ENCODE assay signal across 25 cellular contexts in the genomic region with DNA sequence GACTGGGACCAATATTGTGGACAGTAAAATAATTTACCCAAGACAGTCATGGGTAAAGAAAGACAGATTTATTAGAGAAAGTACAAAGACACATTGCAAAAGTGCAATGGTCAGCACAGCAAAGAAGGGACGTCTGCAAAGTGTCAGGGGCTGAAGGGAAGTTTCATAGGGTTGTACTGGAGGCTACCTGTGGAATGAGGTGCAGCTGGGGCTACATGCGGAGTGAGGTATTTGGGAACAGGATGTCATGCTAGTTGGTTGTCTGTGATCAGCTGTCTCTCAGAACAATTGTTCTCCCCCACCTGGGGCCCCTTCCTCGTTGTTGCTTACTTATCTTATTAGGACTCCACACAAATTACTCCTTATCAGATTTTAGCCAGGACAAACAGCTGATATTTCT. TPM values are rescaled to one million over a fixed set of nuclear protein-coding genes. Genes with fewer than 3 reads are reported as not detected.
"Had no signal": no experiment of that assay in that cellular context is flagged by ENCODE, and none has a peak within 500 bp of the region (broad histone marks: within the 10 kb centered on the region; RNA-seq: fewer than 3 reads in every experiment).

No MANE protein-coding gene starts in this region.

- H3K27ac Mint-ChIP-seq: activated B cell treated with CpG ODN at 0.5 μM for 24 hours; activated CD4-positive, alpha-beta memory T cell treated with anti-CD3 and anti-CD28 coated beads, Interleukin-2, amount 10 ng/mL, durations not matched to agents 7 days and 5 days; activated CD4-positive, alpha-beta T cell treated with anti-CD3 and anti-CD28 coated beads, Interleukin-2, amount 10 ng/mL, durations not matched to agents 7 days and 5 days; activated naive CD8-positive, alpha-beta T cell treated with anti-CD3 and anti-CD28 coated beads, Interleukin-2, amount 10 ng/mL, durations not matched to agents 7 days and 5 days; T-helper 17 cell had no signal

- H3K27me3 Mint-ChIP-seq: activated B cell treated with CpG ODN at 0.5 μM for 24 hours; activated naive CD8-positive, alpha-beta T cell treated with anti-CD3 and anti-CD28 coated beads, Interleukin-2, amount 10 ng/mL, durations not matched to agents 7 days and 5 days; T-helper 17 cell had no signal

- ATAC-seq: T-helper 17 cell had no signal

- H3K27me3 ChIP-seq: adrenal gland had no signal

- H3K27ac ChIP-seq: adrenal gland had no signal

- H3K4me3 Mint-ChIP-seq: activated B cell treated with CpG ODN at 0.5 μM for 24 hours; activated CD4-positive, alpha-beta memory T cell treated with anti-CD3 and anti-CD28 coated beads, Interleukin-2, amount 10 ng/mL, durations not matched to agents 7 days and 5 days; activated CD4-positive, alpha-beta T cell treated with anti-CD3 and anti-CD28 coated beads, Interleukin-2, amount 10 ng/mL, durations not matched to agents 7 days and 5 days; activated naive CD8-positive, alpha-beta T cell treated with anti-CD3 and anti-CD28 coated beads, Interleukin-2, amount 10 ng/mL, durations not matched to agents 7 days and 5 days; T-helper 17 cell had no signal

- H3K9me3 ChIP-seq: adrenal gland had no signal

- H3K36me3 ChIP-seq: adrenal gland had no signal

- H3K4me1 ChIP-seq: adrenal gland had no signal

- DNase-seq: activated B cell treated with CpG ODN at 0.5 μM for 24 hours; activated CD4-positive, alpha-beta memory T cell treated with anti-CD3 and anti-CD28 coated beads, Interleukin-2, amount 10 ng/mL, durations not matched to agents 7 days and 5 days; activated CD4-positive, alpha-beta T cell treated with anti-CD3 and anti-CD28 coated beads for 1 hour; activated CD4-positive, alpha-beta T cell treated with anti-CD3 and anti-CD28 coated beads, Interleukin-2, amount 10 ng/mL, durations not matched to agents 7 days and 5 days; activated CD8-positive, alpha-beta memory T cell treated with anti-CD3 and anti-CD28 coated beads, Interleukin-2, amount 50 U/mL, for 48 hours; activated naive CD4-positive, alpha-beta T cell treated with anti-CD3 and anti-CD28 coated beads, Interleukin-2, amount 50 U/mL, for 16 hours; activated naive CD8-positive, alpha-beta T cell treated with anti-CD3 and anti-CD28 coated beads, Interleukin-2, amount 10 ng/mL, durations not matched to agents 7 days and 5 days; activated T-cell treated with anti-CD3 and anti-CD28 coated beads, Interleukin-2, amount 50 U/mL, for 1 hour; adrenal gland; anterior cingulate cortex; central memory CD4-positive, alpha-beta T cell; NCI-H1092; NCI-H1417; NCI-H1694 treated with DMSO at 0.1 percent for 48 hours; NCI-H2029 treated with DMSO at 0.1 percent for 48 hours; NCI-H345; NCI-H510A; NCI-H526 treated with DMSO at 0.1 percent for 48 hours; NCI-H82; SIG-M5; T-helper 17 cell; T-helper 9 cell had no signal

- H3K4me3 ChIP-seq: adrenal gland had no signal

RNA-seq across cellular contexts. Expression of gene APOL4, which starts 29.7 kb away (rescaled TPM):
- total RNA-seq: activated B cell treated with CpG ODN at 0.5 μM for 24 hours, chondrocyte, OCI-LY7, RPMI7951 had no signal
